ENCODE assay signal across 25 cellular contexts in the genomic region with DNA sequence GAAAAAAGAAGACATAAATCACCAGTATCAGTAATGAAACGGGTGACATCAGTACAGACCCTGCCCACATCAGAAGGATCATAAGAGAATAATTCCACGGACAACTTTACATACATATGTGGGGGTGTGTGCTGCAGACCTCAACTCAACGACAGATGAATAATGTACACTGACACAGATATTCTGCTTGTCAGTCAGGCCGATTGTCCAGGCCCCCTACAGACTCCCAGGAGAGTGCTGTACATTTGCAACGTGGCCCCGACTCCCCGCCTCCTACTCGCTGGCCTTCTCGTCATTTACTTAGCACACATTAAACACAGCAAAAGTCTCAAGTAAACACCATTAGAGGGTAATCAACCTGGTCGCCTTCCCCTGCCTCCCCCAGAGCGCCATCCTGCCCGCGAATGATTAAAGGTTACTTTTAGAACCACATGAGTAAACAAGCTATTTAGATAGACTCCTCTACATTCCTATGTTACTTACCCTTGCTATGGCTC. TPM values are rescaled to one million over a fixed set of nuclear protein-coding genes. Genes with fewer than 3 reads are reported as not detected.
DNase-seq lines count a peak whose midpoint lies in the region; ATAC-seq lines count a peak whose summit lies in the region.
"Had no signal": no experiment of that assay in that cellular context is flagged by ENCODE, and none has a peak within 500 bp of the region (broad histone marks: within the 10 kb centered on the region; RNA-seq: fewer than 3 reads in every experiment).

No MANE protein-coding gene starts in this region.

- no peak overlapping the region for H3K27ac Mint-ChIP-seq in activated CD4-positive, alpha-beta T cell treated with anti-CD3 and anti-CD28 coated beads, Interleukin-2, amount 10 ng/mL, durations not matched to agents 7 days and 5 days
- H3K27ac Mint-ChIP-seq in activated T-helper 17 cell treated with anti-CD3 and anti-CD28 coated beads, Interleukin-2, amount 50 U/mL, for 72 hours, result peak overlapping the region; percentile 11
- H3K27ac Mint-ChIP-seq: H9; naive thymus-derived CD4-positive, alpha-beta T cell; T-helper 17 cell had no signal

- peaks cover 10% of the 10 kb centered on the region for H3K36me3 Mint-ChIP-seq in activated CD4-positive, alpha-beta T cell treated with anti-CD3 and anti-CD28 coated beads, Interleukin-2, amount 10 ng/mL, durations not matched to agents 7 days and 5 days (ENCODE audit: low read depth)
- peaks cover 17% of the 10 kb centered on the region for H3K36me3 Mint-ChIP-seq in activated T-helper 17 cell treated with anti-CD3 and anti-CD28 coated beads, Interleukin-2, amount 50 U/mL, for 72 hours (ENCODE audit: low read depth)

- peak; percentile 64 for ATAC-seq in activated T-helper 17 cell treated with anti-CD3 and anti-CD28 coated beads, Interleukin-2, amount 50 U/mL, for 72 hours (replicated peaks)
- no peak for ATAC-seq in GM21619 (IDR thresholded peaks at IDR 0.05; ENCODE audit: unreplicated experiment)
- no peak for ATAC-seq in HG02938 (IDR thresholded peaks at IDR 0.05; ENCODE audit: unreplicated experiment)
- ATAC-seq: naive thymus-derived CD4-positive, alpha-beta T cell; PC-3; T-helper 17 cell had no signal

- POLR2A ChIA-PET in activated CD4-positive, alpha-beta T cell treated with anti-CD3 and anti-CD28 coated beads, Interleukin-2, amount 10 ng/mL, durations not matched to agents 7 days and 5 days (lab: Charles Lee), result no interaction called here

- H3K4me1 Mint-ChIP-seq in activated CD4-positive, alpha-beta T cell treated with anti-CD3 and anti-CD28 coated beads, Interleukin-2, amount 10 ng/mL, durations not matched to agents 7 days and 5 days, result peaks cover 16% of the 10 kb centered on the region
- H3K4me1 Mint-ChIP-seq in activated T-helper 17 cell treated with anti-CD3 and anti-CD28 coated beads, Interleukin-2, amount 50 U/mL, for 72 hours, result peaks cover 6% of the 10 kb centered on the region

- no peaks in the 10 kb centered on the region for H3K9me3 Mint-ChIP-seq in activated CD4-positive, alpha-beta T cell treated with anti-CD3 and anti-CD28 coated beads, Interleukin-2, amount 10 ng/mL, durations not matched to agents 7 days and 5 days
- H3K9me3 Mint-ChIP-seq in activated T-helper 17 cell treated with anti-CD3 and anti-CD28 coated beads, Interleukin-2, amount 50 U/mL, for 72 hours, result no peaks in the 10 kb centered on the region
- H3K9me3 Mint-ChIP-seq: activated T-cell treated with anti-CD3 and anti-CD28 coated beads, Interleukin-2, amount 50 U/mL, for 4 hours; H9 had no signal

- no peak overlapping the region for H3K4me3 Mint-ChIP-seq in activated CD4-positive, alpha-beta T cell treated with anti-CD3 and anti-CD28 coated beads, Interleukin-2, amount 10 ng/mL, durations not matched to agents 7 days and 5 days
- peak overlapping the region; percentile 17 for H3K4me3 Mint-ChIP-seq in activated T-helper 17 cell treated with anti-CD3 and anti-CD28 coated beads, Interleukin-2, amount 50 U/mL, for 72 hours
- H3K4me3 Mint-ChIP-seq: activated T-cell treated with anti-CD3 and anti-CD28 coated beads, Interleukin-2, amount 50 U/mL, for 4 hours; H9; naive thymus-derived CD4-positive, alpha-beta T cell; T-helper 17 cell had no signal

- intact Hi-C loops in posterior vena cava (cut with DNase I), result no loop called here

- peak; percentile 19 for DNase-seq in activated CD4-positive, alpha-beta T cell treated with anti-CD3 and anti-CD28 coated beads for 48 hours
- no peak for DNase-seq in activated CD4-positive, alpha-beta T cell treated with anti-CD3 and anti-CD28 coated beads, Interleukin-2, amount 10 ng/mL, durations not matched to agents 7 days and 5 days
- DNase-seq in HuH-7 (ENCODE audit: low spot score) (peak; percentile 58), posterior vena cava (ENCODE audit: low spot score) (peak; percentile 38), NCI-H510A (lab: John Stamatoyannopoulos, UW) (no peak)
- DNase-seq: activated CD4-positive, CD25-positive, alpha-beta regulatory T cell treated with anti-CD3 and anti-CD28 coated beads, Interleukin-2, amount 50 U/mL, for 72 hours; activated T-cell treated with anti-CD3 and anti-CD28 coated beads, Interleukin-2, amount 50 U/mL, for 4 hours; BE2C; DMS79; erythroblast; GDM1; H9; midbrain; MM.1S; naive thymus-derived CD4-positive, alpha-beta T cell; NCI-H1694 treated with DMSO at 0.1 percent for 48 hours; NCI-H345; NK-92 treated with Interleukin-12 subunit alpha and Interleukin-12 subunit beta, amount 100 ng/mL, for 24 hours; PC-3; SK-N-SH; T-helper 17 cell; trophoblast cell had no signal

- peaks cover 43% of the 10 kb centered on the region for H3K27me3 Mint-ChIP-seq in activated CD4-positive, alpha-beta T cell treated with anti-CD3 and anti-CD28 coated beads, Interleukin-2, amount 10 ng/mL, durations not matched to agents 7 days and 5 days
- peaks cover 13% of the 10 kb centered on the region for H3K27me3 Mint-ChIP-seq in activated T-helper 17 cell treated with anti-CD3 and anti-CD28 coated beads, Interleukin-2, amount 50 U/mL, for 72 hours

- CTCF ChIA-PET in activated CD4-positive, alpha-beta T cell treated with anti-CD3 and anti-CD28 coated beads, Interleukin-2, amount 10 ng/mL, durations not matched to agents 7 days and 5 days (lab: Charles Lee), result interaction anchor here (0.6 kb wide), 1 partner anchor 9 kb away, joined by 4 read pairs; no protein-coding TSS in a partner anchor

RNA-seq across cellular contexts. Expression of gene TMED9, which starts 3.5 kb away (rescaled TPM):
- 100 to 1,000 TPM in 1 of 2 experiments, 10 to 100 TPM in 1; 94.0 to 105 TPM for total RNA-seq in activated CD4-positive, alpha-beta T cell treated with anti-CD3 and anti-CD28 coated beads, Interleukin-2, amount 10 ng/mL, durations not matched to agents 7 days and 5 days
- total RNA-seq in activated T-helper 17 cell treated with anti-CD3 and anti-CD28 coated beads, Interleukin-2, amount 50 U/mL, for 72 hours, result 100 to 1,000 TPM in 1 of 2 donors, 10 to 100 TPM in 1; 97.7 to 118 TPM
- 100 to 1,000 TPM; 117 TPM for total RNA-seq in posterior vena cava

RNA-seq across cellular contexts. Expression of gene B4GALT7, which starts 11.5 kb away (rescaled TPM):
- total RNA-seq in activated CD4-positive, alpha-beta T cell treated with anti-CD3 and anti-CD28 coated beads, Interleukin-2, amount 10 ng/mL, durations not matched to agents 7 days and 5 days, result 10 to 100 TPM; 20.3 to 20.5 TPM
- 10 to 100 TPM; 11.6 to 14.3 TPM for total RNA-seq in activated T-helper 17 cell treated with anti-CD3 and anti-CD28 coated beads, Interleukin-2, amount 50 U/mL, for 72 hours
- total RNA-seq in posterior vena cava, result 10 to 100 TPM; 17.1 to 17.6 TPM

RNA-seq across cellular contexts. Expression of gene FAM193B, which starts 34.1 kb away (rescaled TPM):
- 100 to 1,000 TPM; 102 to 120 TPM for total RNA-seq in activated CD4-positive, alpha-beta T cell treated with anti-CD3 and anti-CD28 coated beads, Interleukin-2, amount 10 ng/mL, durations not matched to agents 7 days and 5 days
- total RNA-seq in activated T-helper 17 cell treated with anti-CD3 and anti-CD28 coated beads, Interleukin-2, amount 50 U/mL, for 72 hours, result 10 to 100 TPM; 67.5 to 72.3 TPM
- total RNA-seq in posterior vena cava, result 10 to 100 TPM; 33.6 to 36.5 TPM

Comparison
In these comparisons a context has a peak if more than half of its experiments do, and no peak if none do; other contexts are left out.
1. DNase-seq: peak in activated CD4-positive, alpha-beta T cell treated with anti-CD3 and anti-CD28 coated beads for 48 hours (single experiment), HuH-7 (single experiment) and posterior vena cava (single experiment); none in activated CD4-positive, alpha-beta T cell treated with anti-CD3 and anti-CD28 coated beads, Interleukin-2, amount 10 ng/mL, durations not matched to agents 7 days and 5 days (single experiment) and NCI-H510A (single experiment).